Comparison of ENCODE assay signal across 17 cellular contexts in the genomic region with DNA sequence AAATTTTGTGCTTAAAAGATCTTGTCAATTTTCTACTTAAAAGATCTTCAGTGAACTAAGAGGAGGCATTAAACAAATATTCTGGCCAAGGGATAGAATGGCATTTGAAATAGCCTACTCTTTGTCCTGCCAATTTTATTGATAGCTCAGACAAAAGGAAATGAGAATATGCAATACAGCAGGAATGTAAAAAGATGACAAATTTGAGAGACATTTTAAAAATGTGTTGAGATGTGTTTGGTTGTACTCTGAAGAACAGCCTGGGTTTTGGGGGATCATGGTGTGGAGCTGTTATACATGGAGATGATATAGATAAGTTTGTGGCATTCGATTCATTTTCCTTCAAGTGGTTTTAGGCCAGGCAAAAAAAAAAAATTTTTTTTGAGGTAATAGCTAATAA.
A peak's percentile ranks its signal among the peaks of the same experiment; 100 is the strongest.
DNase-seq lines count a peak whose midpoint lies in the region; ATAC-seq and TF ChIP-seq lines count a peak whose summit lies in the region.
"Had no signal": no experiment of that assay in that cellular context is flagged by ENCODE, and none has a peak within 500 bp of the region (broad histone marks: within the 10 kb centered on the region; RNA-seq: fewer than 3 reads in every experiment).

No MANE protein-coding gene starts in this region.

- H3K36me3 ChIP-seq in ACC112 (ENCODE audit: insufficient read depth, low read length) = no peaks in the 10 kb centered on the region

- H3K27me3 ChIP-seq in ACC112 (ENCODE audit: insufficient read depth, low read length) = no peaks in the 10 kb centered on the region

- no peak overlapping the region for H3K4me3 ChIP-seq in ACC112 (ENCODE audit: low read depth, low read length)
- H3K4me3 ChIP-seq in fibroblast of pulmonary artery (replicated peaks; ENCODE audit: low read depth, low read length) = no peak overlapping the region
- H3K4me3 ChIP-seq: GM12878 had no signal

- no peak for TF ChIP-seq CTCF in fibroblast of pulmonary artery (IDR thresholded peaks at IDR 0.05; ENCODE audit: low read length, missing control alignments)

- peaks cover 8% of the 10 kb centered on the region for H3K4me1 ChIP-seq in ACC112 (ENCODE audit: control insufficient read depth, insufficient read depth, low read length, unreplicated experiment)

- H2AFZ ChIP-seq in ACC112 (ENCODE audit: low read length, unreplicated experiment) = no peak overlapping the region

- no peaks in the 10 kb centered on the region for H3K79me2 ChIP-seq in ACC112 (ENCODE audit: control insufficient read depth, insufficient read depth, low read length, unreplicated experiment)

- H3K27ac ChIP-seq in ACC112 (ENCODE audit: low read depth, low read length) = peak overlapping the region; percentile 28
- H3K27ac ChIP-seq: 22Rv1 had no signal

- ATAC-seq in SK-N-SH treated with all-trans-retinoic acid at 6 μM for 48 hours (no peak), HG02885 (IDR thresholded peaks at IDR 0.05; ENCODE audit: poor library complexity, unreplicated experiment) (no peak), GM19397 (IDR thresholded peaks at IDR 0.05; ENCODE audit: unreplicated experiment) (no peak)
- ATAC-seq: CD8-positive, alpha-beta T cell; GM12878; HepG2 had no signal

- DNase-seq in GM03348 (ENCODE audit: low spot score) = peak; percentile 16
- DNase-seq in fibroblast of pulmonary artery (ENCODE audit: low read depth) = peak; percentile 19
- no peak for DNase-seq in HuH-7 (ENCODE audit: low spot score)
- DNase-seq in NK-92 (lab: John Stamatoyannopoulos, UW; ENCODE audit: unreplicated experiment) = no peak
- DNase-seq: CD8-positive, alpha-beta T cell; COR-L47; DMS153; DMS79 treated with DMSO at 0.1 percent for 48 hours; GOT3; H9 had no signal

TF ChIP-seq in SK-N-SH treated with all-trans-retinoic acid at 6 μM for 48 hours, 23 proteins besides CTCF, POLR2A, EP300 and RAD21:
- TF ChIP-seq ISL1 (CRISPR knock-in tag; IDR thresholded peaks at IDR 0.05) (peak; percentile 25; the same call in 1 of the 2 replicates), TCF4 (CRISPR knock-in tag; IDR thresholded peaks at IDR 0.05; ENCODE audit: borderline replicate concordance) (no peak)
TF ChIP-seq in SK-N-SH treated with all-trans-retinoic acid at 6 μM for 48 hours: peak in this region for 1.

Comparison
In these comparisons a context has a peak if more than half of its experiments do, and no peak if none do; other contexts are left out.
1. DNase-seq: peak in GM03348 (single experiment) and fibroblast of pulmonary artery (single experiment); none in HuH-7 (single experiment) and NK-92 (single experiment).